1 cellular context compared by ENCODE assay signal in the genomic region with DNA sequence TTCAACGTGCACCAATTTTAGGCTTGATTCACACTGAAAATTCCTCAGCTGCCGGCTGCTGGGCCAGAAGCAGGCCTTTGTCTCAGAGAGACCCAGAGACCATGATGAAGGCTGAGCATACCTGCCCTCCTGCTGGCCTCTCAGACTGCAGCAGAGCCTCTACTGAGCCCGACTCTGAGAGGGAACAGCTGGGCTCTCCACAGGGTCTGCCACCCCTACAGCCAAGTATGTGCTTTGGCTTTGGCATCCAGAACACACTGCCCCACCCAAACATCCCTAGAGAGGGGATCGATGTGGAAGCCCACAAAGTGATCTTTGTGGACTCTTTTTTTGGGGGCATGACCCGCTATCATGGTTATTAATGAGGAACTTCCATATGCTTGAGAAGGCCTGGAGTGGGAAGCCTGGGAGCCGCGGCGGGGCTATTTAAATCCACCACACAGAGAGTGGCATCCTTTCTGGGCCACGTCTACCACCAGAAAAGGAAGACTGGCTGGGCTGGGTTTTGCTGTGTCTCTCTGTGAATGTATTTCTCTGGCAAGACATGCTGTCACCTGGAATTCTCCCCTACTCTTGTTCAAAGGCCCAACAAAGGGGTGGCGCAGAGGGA.
TF ChIP-seq lines count a peak whose summit lies in the region.

No MANE protein-coding gene starts in this region.

TF ChIP-seq in HepG2, 621 proteins besides CTCF, POLR2A, EP300 and RAD21:
- TF ChIP-seq ZNF878 (CRISPR knock-in tag; IDR thresholded peaks at IDR 0.05) (no peak), ZNF432 (CRISPR knock-in tag; IDR thresholded peaks at IDR 0.05; ENCODE audit: borderline replicate concordance) (no peak), ZNF12 (CRISPR knock-in tag; IDR thresholded peaks at IDR 0.05) (peak; percentile 78; the same call in 1 of the 2 replicates)
